Comparison of ENCODE assay signal across 8 cellular contexts in the genomic region with DNA sequence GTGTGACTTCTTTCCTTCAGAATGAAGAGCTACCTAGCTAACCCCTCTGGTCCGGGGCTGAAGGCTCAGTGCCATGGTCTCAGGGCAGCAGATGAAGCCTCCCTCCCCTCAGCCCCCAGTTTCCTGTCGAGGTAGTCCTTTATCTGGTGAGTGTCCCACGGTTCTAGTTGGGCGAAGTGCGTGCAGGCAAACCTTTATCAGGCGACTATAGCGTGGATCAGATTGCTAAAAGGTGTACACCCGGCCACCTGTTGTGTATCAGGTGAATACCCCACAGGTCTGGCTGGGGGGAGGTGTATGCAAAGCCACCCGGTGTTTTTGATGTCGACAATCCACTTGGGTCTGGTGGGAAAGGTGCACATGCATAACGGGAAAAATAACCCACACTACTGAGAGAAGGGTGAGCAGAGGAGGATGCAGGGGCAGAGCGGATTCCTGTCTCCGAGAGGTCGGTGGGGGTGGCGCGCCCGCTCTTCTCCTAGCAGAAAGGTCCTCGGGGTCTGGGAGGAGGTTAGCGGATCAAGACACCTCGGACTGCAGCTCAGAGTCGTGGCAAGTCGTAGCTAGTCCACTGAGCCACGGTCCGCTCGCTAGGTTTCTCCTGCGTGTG. TPM values are rescaled to one million over a fixed set of nuclear protein-coding genes. Genes with fewer than 3 reads are reported as not detected.
DNase-seq lines count a peak whose midpoint lies in the region; ATAC-seq and TF ChIP-seq lines count a peak whose summit lies in the region.

No MANE protein-coding gene starts in this region.

- peak overlapping the region; percentile 86 to 96 (median 94) for H3K27ac Mint-ChIP-seq in IgD-negative memory B cell
- peak overlapping the region; percentile 97 for H3K27ac Mint-ChIP-seq in activated T-helper 1 cell treated with anti-CD3 and anti-CD28 coated beads, Interleukin-12 subunit alpha, Interleukin-12 subunit beta, Interleukin-2, Interleukin-4 antibody, amounts not matched to agents 30 ng/mL and 10 ng/mL and 1 ng/mL, durations not matched to agents 14 hours and 24 hours and 36 hours

- CTCF ChIA-PET in BJ (lab: Yijun Ruan, JAX): interaction anchor here (1.1 to 1.7 kb wide), 2 partner anchors 30 to 95 kb away, joined by 3 read pairs; partner anchors contain the start of gene LPCAT4

- peaks cover 23 to 39% (median 36%) of the 10 kb centered on the region in 3 donors for H3K4me1 Mint-ChIP-seq in IgD-negative memory B cell
- H3K4me1 Mint-ChIP-seq in activated T-helper 1 cell treated with anti-CD3 and anti-CD28 coated beads, Interleukin-12 subunit alpha, Interleukin-12 subunit beta, Interleukin-2, Interleukin-4 antibody, amounts not matched to agents 30 ng/mL and 10 ng/mL and 1 ng/mL, durations not matched to agents 14 hours and 24 hours and 36 hours (ENCODE audit: low read depth): peaks cover 69% of the 10 kb centered on the region

- H3K36me3 ChIP-seq in BJ (ENCODE audit: control insufficient read depth, insufficient read depth, low read length) (peaks cover 3% of the 10 kb centered on the region), psoas muscle (ENCODE audit: insufficient read depth in 1 of 2, low read depth in 1 of 2) (peaks cover 0 to 29% of the 10 kb centered on the region in 2 donors)

- H3K27me3 ChIP-seq in BJ (ENCODE audit: control insufficient read depth, insufficient read depth, low read length) (no peaks in the 10 kb centered on the region), psoas muscle (ENCODE audit: insufficient read depth in 3 of 3, low read length in 2 of 3) (no peaks in the 10 kb centered on the region)

- intact Hi-C loops in activated T-helper 1 cell treated with anti-CD3 and anti-CD28 coated beads, Interleukin-12 subunit alpha, Interleukin-12 subunit beta, Interleukin-2, Interleukin-4 antibody, amounts not matched to agents 30 ng/mL and 10 ng/mL and 1 ng/mL, durations not matched to agents 14 hours and 24 hours and 36 hours (cut with micrococcal nuclease): loop anchor here (5.0 kb wide), 1 partner anchor 630 kb away; the partner anchor contains the start of gene AQR
- intact Hi-C loops in Right ventricle myocardium superior (cut with DNase I) (no loop called here), psoas muscle (cut with DNase I) (no loop called here)

- TF ChIP-seq CTCF in BJ (IDR thresholded peaks at IDR 0.05; ENCODE audit: insufficient read depth, low read depth, low read length) (no peak), psoas muscle (IDR thresholded peaks at IDR 0.05) (no peak)

- POLR2A ChIA-PET in BJ (lab: Charles Lee): no interaction called here

- peak overlapping the region; percentile 93 to 99 (median 98) for H3K4me3 Mint-ChIP-seq in IgD-negative memory B cell
- H3K4me3 Mint-ChIP-seq in activated T-helper 1 cell treated with anti-CD3 and anti-CD28 coated beads, Interleukin-12 subunit alpha, Interleukin-12 subunit beta, Interleukin-2, Interleukin-4 antibody, amounts not matched to agents 30 ng/mL and 10 ng/mL and 1 ng/mL, durations not matched to agents 14 hours and 24 hours and 36 hours: peak overlapping the region; percentile 97

- WGBS in psoas muscle, 3 donors: 1 to 2% (median 1%) methylated on average over 26 of the region's 26 CpGs

- H3K9me3 Mint-ChIP-seq in IgD-negative memory B cell: no peaks in the 10 kb centered on the region
- H3K9me3 Mint-ChIP-seq in activated T-helper 1 cell treated with anti-CD3 and anti-CD28 coated beads, Interleukin-12 subunit alpha, Interleukin-12 subunit beta, Interleukin-2, Interleukin-4 antibody, amounts not matched to agents 30 ng/mL and 10 ng/mL and 1 ng/mL, durations not matched to agents 14 hours and 24 hours and 36 hours: no peaks in the 10 kb centered on the region

- peak overlapping the region; percentile 91 for H3K27ac ChIP-seq in psoas muscle

- H3K9me3 ChIP-seq in psoas muscle: no peaks in the 10 kb centered on the region

- ATAC-seq in GM19397 (IDR thresholded peaks at IDR 0.05; ENCODE audit: unreplicated experiment) (peak; percentile 0), Right ventricle myocardium superior (ENCODE audit: poor library complexity) (peak; percentile 42), psoas muscle (peak in 2 of 4 donors; percentile 42 to 45)

- H3K36me3 Mint-ChIP-seq in IgD-negative memory B cell: peaks cover 9% of the 10 kb centered on the region
- H3K36me3 Mint-ChIP-seq in activated T-helper 1 cell treated with anti-CD3 and anti-CD28 coated beads, Interleukin-12 subunit alpha, Interleukin-12 subunit beta, Interleukin-2, Interleukin-4 antibody, amounts not matched to agents 30 ng/mL and 10 ng/mL and 1 ng/mL, durations not matched to agents 14 hours and 24 hours and 36 hours (ENCODE audit: low read depth): peaks cover 24% of the 10 kb centered on the region

- H3K27me3 Mint-ChIP-seq in IgD-negative memory B cell: no peaks in the 10 kb centered on the region
- H3K27me3 Mint-ChIP-seq in activated T-helper 1 cell treated with anti-CD3 and anti-CD28 coated beads, Interleukin-12 subunit alpha, Interleukin-12 subunit beta, Interleukin-2, Interleukin-4 antibody, amounts not matched to agents 30 ng/mL and 10 ng/mL and 1 ng/mL, durations not matched to agents 14 hours and 24 hours and 36 hours (ENCODE audit: insufficient read depth): no peaks in the 10 kb centered on the region

- no peak for DNase-seq in BJ (ENCODE audit: low read depth)
- DNase-seq in activated T-helper 1 cell treated with anti-CD3 and anti-CD28 coated beads, Interleukin-12 subunit alpha, Interleukin-12 subunit beta, Interleukin-2, Interleukin-4 antibody, amounts not matched to agents 30 ng/mL and 10 ng/mL and 1 ng/mL, durations not matched to agents 14 hours and 24 hours and 36 hours (ENCODE audit: low spot score): no peak
- peak; percentile 54 for DNase-seq in Right ventricle myocardium superior
- no peak for DNase-seq in psoas muscle
- no peak for DNase-seq in NOMO-1 treated with dmso at 0.1 percent for 144 hours (lab: John Stamatoyannopoulos, UW; ENCODE audit: unreplicated experiment)
- DNase-seq in AML-193 (lab: John Stamatoyannopoulos, UW): no peak

- peaks cover 41% of the 10 kb centered on the region for H3K4me1 ChIP-seq in psoas muscle

- H3K4me3 ChIP-seq in BJ (ENCODE audit: low read depth, low read length): peak overlapping the region; percentile 100
- H3K4me3 ChIP-seq in psoas muscle: peak overlapping the region; percentile 78

RNA-seq across cellular contexts. Expression of gene SLC12A6, which starts 0.5 kb away (rescaled TPM):
- polyA plus RNA-seq in BJ (2011; rRNA removed): 20.2 and 21.1 TPM in 2 replicates
- polyA minus RNA-seq in BJ (2011; rRNA and poly(A)+ RNA removed): 25.9 and 27.0 TPM in 2 replicates
- 8.7 TPM for polyA plus RNA-seq in IgD-negative memory B cell
- total RNA-seq in activated T-helper 1 cell treated with anti-CD3 and anti-CD28 coated beads, Interleukin-12 subunit alpha, Interleukin-12 subunit beta, Interleukin-2, Interleukin-4 antibody, amounts not matched to agents 30 ng/mL and 10 ng/mL and 1 ng/mL, durations not matched to agents 14 hours and 24 hours and 36 hours: 33.2 and 36.4 TPM in 2 replicates
- total RNA-seq in Right ventricle myocardium superior: 24.9 TPM
- 10 to 100 TPM in 3 of 4 donors, 1 to 10 TPM in 1; 8.7 to 22.1 (median 18.8) TPM for total RNA-seq in psoas muscle
- polyA plus RNA-seq in psoas muscle: 10 to 100 TPM in 1 of 3 donors, 1 to 10 TPM in 2; 2.3 to 12.3 (median 5.3) TPM

RNA-seq across cellular contexts. Expression of gene NOP10, which starts 5.9 kb away (rescaled TPM):
- polyA plus RNA-seq in BJ (2011; rRNA removed) (345 and 352 TPM in 2 replicates), IgD-negative memory B cell (350 TPM), psoas muscle (100 to 1,000 TPM; 241 to 441 (median 274) TPM)
- polyA minus RNA-seq in BJ (2011; rRNA and poly(A)+ RNA removed): 65.0 and 137 TPM in 2 replicates
- total RNA-seq in activated T-helper 1 cell treated with anti-CD3 and anti-CD28 coated beads, Interleukin-12 subunit alpha, Interleukin-12 subunit beta, Interleukin-2, Interleukin-4 antibody, amounts not matched to agents 30 ng/mL and 10 ng/mL and 1 ng/mL, durations not matched to agents 14 hours and 24 hours and 36 hours: 257 and 267 TPM in 2 replicates
- total RNA-seq in Right ventricle myocardium superior (136 TPM), psoas muscle (100 to 1,000 TPM; 123 to 146 (median 134) TPM)

RNA-seq across cellular contexts. Expression of gene NUTM1, which starts 6.1 kb away (rescaled TPM):
- not detected in 2 replicates for polyA plus RNA-seq in BJ (2011; rRNA removed)
- not detected in 2 replicates for polyA minus RNA-seq in BJ (2011; rRNA and poly(A)+ RNA removed)
- polyA plus RNA-seq in IgD-negative memory B cell: not detected
- total RNA-seq in activated T-helper 1 cell treated with anti-CD3 and anti-CD28 coated beads, Interleukin-12 subunit alpha, Interleukin-12 subunit beta, Interleukin-2, Interleukin-4 antibody, amounts not matched to agents 30 ng/mL and 10 ng/mL and 1 ng/mL, durations not matched to agents 14 hours and 24 hours and 36 hours: not detected in 2 replicates
- total RNA-seq in Right ventricle myocardium superior: not detected
- not detected for total RNA-seq in psoas muscle
- under 1 TPM in 1 of 3 donors, not detected in 2; 0.01 TPM for polyA plus RNA-seq in psoas muscle

RNA-seq across cellular contexts. Expression of gene LPCAT4, which starts 29.9 kb away (rescaled TPM):
- polyA plus RNA-seq in BJ (2011; rRNA removed) (29.5 and 45.3 TPM in 2 replicates), IgD-negative memory B cell (8.5 TPM), psoas muscle (1 to 10 TPM; 6.7 to 8.5 (median 7.7) TPM)
- 16.7 and 20.2 TPM in 2 replicates for polyA minus RNA-seq in BJ (2011; rRNA and poly(A)+ RNA removed)
- total RNA-seq in activated T-helper 1 cell treated with anti-CD3 and anti-CD28 coated beads, Interleukin-12 subunit alpha, Interleukin-12 subunit beta, Interleukin-2, Interleukin-4 antibody, amounts not matched to agents 30 ng/mL and 10 ng/mL and 1 ng/mL, durations not matched to agents 14 hours and 24 hours and 36 hours: 78.0 and 80.8 TPM in 2 replicates
- total RNA-seq in Right ventricle myocardium superior (82.4 TPM), psoas muscle (10 to 100 TPM in 2 of 4 donors, 1 to 10 TPM in 2; 8.4 to 13.1 (median 10.2) TPM)
